Comparison of ENCODE assay signal across 8 cellular contexts in the genomic region with DNA sequence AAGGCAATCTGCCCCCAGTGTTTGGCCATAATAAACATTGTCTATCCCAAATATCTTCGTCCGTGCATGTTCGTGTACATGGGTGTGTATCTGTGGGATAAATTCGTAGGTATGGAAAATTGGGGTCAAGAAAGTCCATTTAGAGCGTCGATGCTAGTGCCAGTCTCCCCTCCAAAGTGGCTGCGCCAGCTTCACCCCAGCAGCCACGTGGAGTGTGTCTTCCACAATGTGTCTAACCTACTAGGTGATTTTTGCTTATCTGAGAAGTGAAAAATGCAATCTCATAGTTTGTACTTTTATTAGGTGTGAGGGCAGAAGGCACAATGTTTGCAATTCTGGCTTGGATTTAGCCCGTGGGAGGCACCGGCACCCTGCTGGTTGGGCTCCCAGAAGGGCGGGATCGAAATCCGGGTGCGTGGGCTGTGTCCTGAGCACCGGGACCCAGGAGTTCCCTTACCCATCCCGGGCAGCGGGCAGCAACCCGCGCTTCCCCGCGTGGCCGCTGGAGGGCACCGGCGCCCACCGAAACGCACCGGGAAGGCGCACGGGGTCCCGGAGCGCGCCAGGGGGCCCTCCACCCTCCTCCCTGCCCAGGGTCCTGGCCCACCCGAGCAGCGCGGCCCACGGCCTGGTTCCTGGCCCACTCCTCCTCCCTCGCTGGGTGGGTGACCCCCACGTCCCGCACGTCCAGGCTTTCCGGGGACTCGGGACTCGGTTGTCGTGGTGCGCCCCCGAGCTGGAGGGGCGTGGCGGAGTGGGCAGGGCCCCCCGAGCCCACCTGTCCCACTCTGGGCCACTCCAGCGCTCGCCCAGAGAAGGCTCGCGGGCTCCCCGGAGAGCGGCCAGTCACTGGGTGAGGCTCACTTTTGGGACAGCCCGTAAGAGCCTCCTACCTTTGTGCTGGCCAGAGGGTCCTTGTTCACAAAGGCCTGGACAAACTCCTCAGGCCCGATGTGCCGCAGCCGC. TPM values are rescaled to one million over a fixed set of nuclear protein-coding genes. Genes with fewer than 3 reads are reported as not detected.
DNase-seq lines count a peak whose midpoint lies in the region; ATAC-seq and TF ChIP-seq lines count a peak whose summit lies in the region.

No MANE protein-coding gene starts in this region.

- no peaks in the 10 kb centered on the region for H3K9me2 ChIP-seq in OCI-LY1 (ENCODE audit: low read depth, low read length)

- H2AFZ ChIP-seq in OCI-LY1 (ENCODE audit: low read length), result no peak overlapping the region

- ATAC-seq in left colon (peak; percentile 75), GM19397 (IDR thresholded peaks at IDR 0.05; ENCODE audit: unreplicated experiment) (no peak), GM21619 (IDR thresholded peaks at IDR 0.05; ENCODE audit: unreplicated experiment) (no peak)
- ATAC-seq in stimulated activated naive CD8-positive, alpha-beta T cell treated with anti-CD3 and anti-CD28 coated beads, Interleukin-15, Interleukin-2, amounts not matched to agents 100 U/mL and 50 U/mL, for 24 hours, result peak; percentile 32

- H3K27me3 ChIP-seq in OCI-LY1 (ENCODE audit: insufficient read depth, low read length) (0 out of 2 replicates have a peak, but pooled peaks cover 2% of the 10 kb centered on the region), breast epithelium (no peaks in the 10 kb centered on the region)

- H3K4me1 ChIP-seq in OCI-LY1 (ENCODE audit: insufficient read depth, low read length, severe bottlenecking) (no peaks in the 10 kb centered on the region), breast epithelium (peaks cover 0 to 6% of the 10 kb centered on the region in 2 donors)

- H3K4me3 ChIP-seq in OCI-LY1 (ENCODE audit: low read depth, low read length, poor library complexity, severe bottlenecking), result no peak overlapping the region
- H3K4me3 ChIP-seq in breast epithelium, result peak overlapping the region in 1 of 3 donors; percentile 5

- H3K9ac ChIP-seq in OCI-LY1 (ENCODE audit: low read length), result no peak overlapping the region

- H3F3A ChIP-seq in OCI-LY1 (ENCODE audit: insufficient read depth, low read length), result no peaks in the 10 kb centered on the region

- H3K27ac ChIP-seq in OCI-LY1 (ENCODE audit: low read depth, low read length, poor library complexity, severe bottlenecking), result no peak overlapping the region
- H3K27ac ChIP-seq in breast epithelium, result no peak overlapping the region

- H3K9me3 ChIP-seq in OCI-LY1 (ENCODE audit: low read length) (no peaks in the 10 kb centered on the region), breast epithelium (no peaks in the 10 kb centered on the region)

- H3K79me2 ChIP-seq in OCI-LY1 (ENCODE audit: insufficient read depth, low read length), result no peaks in the 10 kb centered on the region

- H3K36me3 ChIP-seq in OCI-LY1 (ENCODE audit: insufficient read depth, low read length) (no peaks in the 10 kb centered on the region), breast epithelium (no peaks in the 10 kb centered on the region)

- DNase-seq in NCI-H2196 (lab: John Stamatoyannopoulos, UW; ENCODE audit: unreplicated experiment) (peak; percentile 30), NCI-H2196 treated with DMSO at 0.1 percent for 48 hours (lab: John Stamatoyannopoulos, UW; ENCODE audit: unreplicated experiment) (no peak), breast epithelium (ENCODE audit: low spot score in 2 of 2) (peak; percentile 15 to 49), left colon (peak; percentile 20)
- DNase-seq in stimulated activated naive CD8-positive, alpha-beta T cell treated with anti-CD3 and anti-CD28 coated beads, Interleukin-15, Interleukin-2, amounts not matched to agents 100 U/mL and 50 U/mL, for 24 hours, result peak; percentile 63

- no peak overlapping the region for H3K4me2 ChIP-seq in OCI-LY1 (ENCODE audit: low read length)

- TF ChIP-seq CTCF in OCI-LY1 (IDR thresholded peaks at IDR 0.05; ENCODE audit: low read length) (peak; percentile 75), breast epithelium (IDR thresholded peaks at IDR 0.05) (peak; percentile 16 to 60 (median 55))

- intact Hi-C loops in breast epithelium (cut with DNase I; ENCODE audit: low total_unique reads) (loop anchor here (10.0 kb wide), 1 partner anchor 1372 kb away; no protein-coding TSS in a partner anchor), left colon (cut with DNase I, micrococcal nuclease) (no loop called here)

- no peak for TF ChIP-seq POLR2A in breast epithelium (IDR thresholded peaks at IDR 0.05)

- no peaks in the 10 kb centered on the region for H4K20me1 ChIP-seq in OCI-LY1 (ENCODE audit: insufficient read depth, low read length)

RNA-seq across cellular contexts. Expression of a gene that starts 55.4 kb away (rescaled TPM):
- total RNA-seq in breast epithelium (100 to 1,000 TPM; 114 to 267 (median 143) TPM), left colon (10 to 100 TPM; 39.7 to 52.1 TPM)

Comparison
In these comparisons a context has a peak if more than half of its experiments do, and no peak if none do; other contexts are left out.
1. ATAC-seq: peak in left colon (single experiment) and stimulated activated naive CD8-positive, alpha-beta T cell treated with anti-CD3 and anti-CD28 coated beads, Interleukin-15, Interleukin-2, amounts not matched to agents 100 U/mL and 50 U/mL, for 24 hours (single experiment); none in GM19397 (single experiment) and GM21619 (single experiment).